Comparison of ENCODE assay signal across 8 cellular contexts in the genomic region with DNA sequence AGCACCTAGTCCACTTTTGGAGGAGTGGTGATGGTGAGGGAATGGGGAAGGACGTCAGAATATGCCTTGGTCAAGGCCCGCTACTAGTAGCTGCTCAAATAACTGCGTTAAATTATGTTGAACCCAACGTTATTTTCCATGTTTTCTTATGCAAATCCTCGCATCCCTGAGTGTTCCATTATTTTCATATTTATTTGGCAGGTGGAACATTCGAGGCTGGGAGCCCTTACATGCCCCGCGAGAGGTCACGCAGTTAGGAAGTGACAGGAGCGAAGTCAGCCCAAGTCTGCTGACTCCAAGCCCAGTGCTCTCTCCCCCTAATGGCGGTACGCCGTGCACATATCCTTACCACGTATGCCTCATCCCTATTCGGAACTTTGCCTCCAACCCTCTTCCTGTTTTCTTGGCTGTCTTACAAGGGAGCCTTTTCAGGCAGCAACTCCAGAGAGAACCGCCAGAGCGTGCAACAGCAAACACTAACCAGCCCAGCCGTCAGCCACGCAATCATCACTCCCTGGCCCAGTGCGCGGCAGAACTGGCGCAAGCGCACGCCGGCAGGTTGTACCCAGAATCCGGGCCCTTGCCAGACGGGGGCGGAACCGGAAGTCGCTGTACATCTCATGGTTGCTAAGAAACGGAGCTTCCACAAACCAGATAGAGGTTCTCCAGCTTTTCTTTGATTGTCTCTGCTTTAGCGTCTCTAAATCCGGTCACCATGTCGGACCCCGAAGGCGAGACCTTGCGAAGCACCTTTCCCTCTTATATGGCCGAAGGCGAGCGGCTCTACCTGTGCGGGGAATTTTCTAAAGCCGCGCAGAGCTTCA. TPM values are rescaled to one million over a fixed set of nuclear protein-coding genes. Genes with fewer than 3 reads are reported as not detected.
DNase-seq lines count a peak whose midpoint lies in the region; ATAC-seq and TF ChIP-seq lines count a peak whose summit lies in the region.

TSS of gene ODAD4 (plus strand) at position 609 of the 824 bp plus-strand sequence. CDS start at position 716, 107 bp downstream.

- peak within 1 kb of the TSS; percentile 63 for H3K4me3 ChIP-seq in PC-9
- H3K4me3 ChIP-seq in esophagus muscularis mucosa = peak within 1 kb of the TSS; percentile 57 to 62 (median 60)
- peak within 1 kb of the TSS; percentile 70 to 81 for H3K4me3 ChIP-seq in muscle layer of duodenum (ENCODE audit: low read depth in 1 of 2, low read length in 2 of 2)

- H3K27me3 ChIP-seq in PC-9 (ENCODE audit: insufficient read depth, low read depth) (no peaks in the 10 kb centered on the region), esophagus muscularis mucosa (no peaks in the 10 kb centered on the region), muscle layer of duodenum (ENCODE audit: low read depth, low read length) (no peaks in the 10 kb centered on the region)

- H3K4me2 ChIP-seq in PC-9 = peak within 1 kb of the TSS; percentile 87

- CTCF ChIA-PET in PC-9 (lab: Charles Lee) = interaction anchor here (0.5 to 1.1 kb wide), 5 partner anchors 11 to 191 kb away, joined by 4 to 7 read pairs (median 6); partner anchors contain the start of genes ACLY and KAT2A

- no peaks in the 10 kb centered on the region for H3K9me3 Mint-ChIP-seq in activated T-cell treated with anti-CD3 and anti-CD28 coated beads, Interleukin-2, amount 50 U/mL, for 4 hours

- H3K9me2 ChIP-seq in PC-9 (ENCODE audit: insufficient read depth) = no peaks in the 10 kb centered on the region

- WGBS in esophagus muscularis mucosa = 4% methylated on average over 28 of the region's 43 CpGs

- H3K36me3 ChIP-seq in PC-9 (ENCODE audit: low read depth) = no peaks in the 10 kb centered on the region
- H3K36me3 ChIP-seq in esophagus muscularis mucosa = peaks cover 0 to 2% (median under 1%) of the 10 kb centered on the region in 4 donors
- H3K36me3 ChIP-seq in muscle layer of duodenum (ENCODE audit: control insufficient read depth in 1 of 2, insufficient read depth in 2 of 2, low read length in 2 of 2) = no peaks in the 10 kb centered on the region

- H3K27me3 Mint-ChIP-seq in activated T-cell treated with anti-CD3 and anti-CD28 coated beads, Interleukin-2, amount 50 U/mL, for 4 hours (ENCODE audit: low read depth) = no peaks in the 10 kb centered on the region

- no peak for TF ChIP-seq POLR2A in esophagus muscularis mucosa (IDR thresholded peaks at IDR 0.05; ENCODE audit: low read depth)

- peaks cover 9% of the 10 kb centered on the region; the same call in 1 of the 2 replicates for H3F3A ChIP-seq in PC-9 (ENCODE audit: insufficient read depth, low read depth)

- H3K36me3 Mint-ChIP-seq in activated T-cell treated with anti-CD3 and anti-CD28 coated beads, Interleukin-2, amount 50 U/mL, for 4 hours (ENCODE audit: insufficient read depth) = no peaks in the 10 kb centered on the region

- H2AFZ ChIP-seq in PC-9 = peak within 1 kb of the TSS; percentile 88

- POLR2A ChIA-PET in PC-9 (lab: Charles Lee; ENCODE audit: unreplicated experiment) = interaction anchor here (0.6 to 1.1 kb wide), 5 partner anchors 11 to 689 kb away, joined by 4 to 19 read pairs (median 5); partner anchors contain the start of gene ACLY

- peak; percentile 94 for DNase-seq in DMS53 treated with DMSO at 0.1 percent for 48 hours (lab: John Stamatoyannopoulos, UW; ENCODE audit: unreplicated experiment)
- DNase-seq in KBM-7 = peak; percentile 99
- peak; percentile 90 to 93 for DNase-seq in PC-9
- peak; percentile 93 for DNase-seq in activated T-cell treated with anti-CD3 and anti-CD28 coated beads, Interleukin-2, amount 50 U/mL, for 4 hours
- DNase-seq in esophagus muscularis mucosa (ENCODE audit: extremely low spot score) = peak; percentile 99
- peak; percentile 96 for DNase-seq in stimulated activated CD8-positive, alpha-beta memory T cell treated with anti-CD3 and anti-CD28 coated beads, Interleukin-7, amount 100 ng/mL, for 24 hours (ENCODE audit: low read depth)

- in situ Hi-C loops in KBM-7 (cut with MboI; ENCODE audit: low pct_unique_long_range_greater_than_20kb, low sequenced_read_pairs) = no loop called here

- no peak; the same call in 1 of the 2 replicates for TF ChIP-seq CTCF in PC-9 (conservative IDR thresholded peaks at IDR 0.05)
- TF ChIP-seq CTCF in esophagus muscularis mucosa (IDR thresholded peaks at IDR 0.05) = peak; percentile 42 to 64 (median 60)

- no peaks in the 10 kb centered on the region for H3K79me2 ChIP-seq in PC-9 (ENCODE audit: low read depth)

- peaks cover 26% of the 10 kb centered on the region for H3K4me1 Mint-ChIP-seq in activated T-cell treated with anti-CD3 and anti-CD28 coated beads, Interleukin-2, amount 50 U/mL, for 4 hours (ENCODE audit: low read depth)

- H3K27ac ChIP-seq in PC-9 (peak within 1 kb of the TSS; percentile 44), esophagus muscularis mucosa (replicated peaks in 1 of 4) (peak within 1 kb of the TSS; percentile 79 to 87 (median 84)), muscle layer of duodenum (ENCODE audit: low read length) (peak within 1 kb of the TSS; percentile 90)

- TF ChIP-seq EP300 in esophagus muscularis mucosa (IDR thresholded peaks at IDR 0.05) = no peak

- H3K4me3 Mint-ChIP-seq in activated T-cell treated with anti-CD3 and anti-CD28 coated beads, Interleukin-2, amount 50 U/mL, for 4 hours = peak within 1 kb of the TSS; percentile 98

- BruUV-seq in PC-9 (replicated peaks; lab: Mats Ljungman, UMichigan) = TSS peak; percentile 95

- no peaks in the 10 kb centered on the region for H3K9me3 ChIP-seq in PC-9 (ENCODE audit: insufficient read depth, low read depth)
- no peaks in the 10 kb centered on the region for H3K9me3 ChIP-seq in esophagus muscularis mucosa
- H3K9me3 ChIP-seq in muscle layer of duodenum (ENCODE audit: control insufficient read depth in 1 of 2, low read length in 2 of 2) = no peaks in the 10 kb centered on the region

- H4K20me1 ChIP-seq in PC-9 (ENCODE audit: insufficient read depth) = no peaks in the 10 kb centered on the region

- H3K4me1 ChIP-seq in PC-9 (replicated peaks; ENCODE audit: insufficient read depth) (peaks cover 27% of the 10 kb centered on the region), esophagus muscularis mucosa (peaks cover 13 to 22% (median 20%) of the 10 kb centered on the region in 4 donors), muscle layer of duodenum (ENCODE audit: control insufficient read depth in 1 of 2, insufficient read depth in 2 of 2, low read length in 2 of 2) (no peaks in the 10 kb centered on the region)

- intact Hi-C loops in PC-9 (cut with micrococcal nuclease; ENCODE audit: unreplicated experiment) = no loop called here
- intact Hi-C loops in esophagus muscularis mucosa (cut with DNase I) = no loop called here

- peak; percentile 78 for ATAC-seq in GM21717 (IDR thresholded peaks at IDR 0.05; ENCODE audit: unreplicated experiment)
- peak; percentile 99 to 100 for ATAC-seq in activated T-cell treated with anti-CD3 and anti-CD28 coated beads, Interleukin-2, amount 50 U/mL, for 4 hours

RNA-seq across cellular contexts. Expression of gene ODAD4, which starts in this region (rescaled TPM):
- 3.0 and 4.0 TPM in 2 replicates for total RNA-seq in PC-9 (2021)
- under 1 TPM; 0.26 to 0.91 (median 0.79) TPM for total RNA-seq in activated T-cell treated with anti-CD3 and anti-CD28 coated beads, Interleukin-2, amount 50 U/mL, for 4 hours
- total RNA-seq in esophagus muscularis mucosa = 1 to 10 TPM in 2 of 4 donors, under 1 TPM in 2; 0.33 to 1.7 (median 1.1) TPM

Comparison
In these comparisons a context has a peak if more than half of its experiments do, and no peak if none do; other contexts are left out.
1. Peak in every context shown above with its lines: DNase-seq, ATAC-seq, H3K4me3 ChIP-seq and H3K27ac ChIP-seq.
2. Peak in DNase-seq and ATAC-seq in activated T-cell treated with anti-CD3 and anti-CD28 coated beads, Interleukin-2, amount 50 U/mL, for 4 hours; RNA of the gene not detected or under 1 TPM.